Comparison of ENCODE assay signal across 8 cellular contexts in genomic region chrX:80285131-80285773, GRCh38.
DNase-seq lines count a peak whose midpoint lies in the region; FAIRE-seq and TF ChIP-seq lines count a peak whose summit lies in the region.

No MANE protein-coding gene starts in this region.

- no peak overlapping the region for H3K27ac ChIP-seq in A673 (ENCODE audit: low read depth, low read length, poor library complexity, severe bottlenecking)
- H3K27ac ChIP-seq in RWPE1 = no peak overlapping the region
- no peak overlapping the region for H3K27ac ChIP-seq in substantia nigra (ENCODE audit: low read depth, low read length, poor library complexity, severe bottlenecking)

- no peaks in the 10 kb centered on the region for H3K9me3 ChIP-seq in A673 (ENCODE audit: low read depth, low read length, poor library complexity, severe bottlenecking)

- DNase-seq in A673 (ENCODE audit: low spot score) (peak; percentile 67), GM12892 (ENCODE audit: insufficient read length) (no peak), NAMALWA (ENCODE audit: low spot score) (peak; percentile 24), fibroblast of pulmonary artery (ENCODE audit: low read depth) (peak; percentile 28), RWPE1 (ENCODE audit: low spot score) (no peak), substantia nigra (lab: John Stamatoyannopoulos, UW) (no peak)
- no peak for DNase-seq in activated CD4-positive, CD25-positive, alpha-beta regulatory T cell (lab: John Stamatoyannopoulos, UW)
- no peak for DNase-seq in activated CD4-positive, alpha-beta T cell treated with anti-CD3 and anti-CD28 coated beads, Interleukin-2, amount 50 U/mL, for 48 hours

- intact Hi-C loops in A673 (cut with micrococcal nuclease; ENCODE audit: unreplicated experiment) = loop anchor here (2.0 to 10.0 kb wide), 2 partner anchors 290 to 808 kb away; no protein-coding TSS in a partner anchor

- peak; percentile 74 for TF ChIP-seq CTCF in A673 (conservative IDR thresholded peaks at IDR 0.05; ENCODE audit: low read depth, low read length)
- peak; percentile 31 for TF ChIP-seq CTCF in fibroblast of pulmonary artery (IDR thresholded peaks at IDR 0.05; ENCODE audit: low read length, missing control alignments)
- TF ChIP-seq CTCF in RWPE1 (conservative IDR thresholded peaks at IDR 0.05; ENCODE audit: low read depth) = no peak; the same call in 1 of the 2 replicates

- H3K4me3 ChIP-seq in A673 (ENCODE audit: low read depth, low read length, poor library complexity, severe bottlenecking) (no peak overlapping the region), fibroblast of pulmonary artery (replicated peaks; ENCODE audit: low read depth, low read length) (no peak overlapping the region)

- no peaks in the 10 kb centered on the region for H3K27me3 ChIP-seq in A673 (replicated peaks; ENCODE audit: insufficient read depth, low read depth, low read length, poor library complexity)

- CTCF ChIA-PET in A673 (lab: Charles Lee) = no interaction called here
- CTCF ChIA-PET in RWPE1 (lab: Yijun Ruan, JAX) = no interaction called here

- POLR2A ChIA-PET in A673 (lab: Charles Lee; ENCODE audit: low non-redundant PET) = interaction anchor here (0.6 kb wide), 1 partner anchor 298 kb away, joined by 4 read pairs; no protein-coding TSS in a partner anchor
- POLR2A ChIA-PET in RWPE1 (lab: Yijun Ruan, JAX; ENCODE audit: low non-redundant PET) = no interaction called here

- H3K4me1 ChIP-seq in A673 (ENCODE audit: insufficient read depth, low read length, poor library complexity, severe bottlenecking) = no peaks in the 10 kb centered on the region

- FAIRE-seq in GM12892 (lab: Jason Lieb, UNC) = peak; percentile 65

- TF ChIP-seq POLR2A in GM12892 (IDR thresholded peaks at IDR 0.05; ENCODE audit: low read depth, low read length) = no peak

- no TSS peak for BruUV-seq in A673 (replicated peaks; lab: Mats Ljungman, UMichigan)

- no peaks in the 10 kb centered on the region for H3K36me3 ChIP-seq in A673 (ENCODE audit: insufficient read depth, low read length, poor library complexity, severe bottlenecking)

Comparison
In these comparisons a context has a peak if more than half of its experiments do, and no peak if none do; other contexts are left out.
1. DNase-seq: peak in A673 (single experiment), NAMALWA (single experiment) and fibroblast of pulmonary artery (single experiment); none in GM12892 (single experiment), activated CD4-positive, CD25-positive, alpha-beta regulatory T cell (0 of 4), RWPE1 (single experiment), substantia nigra (0 of 49) and activated CD4-positive, alpha-beta T cell treated with anti-CD3 and anti-CD28 coated beads, Interleukin-2, amount 50 U/mL, for 48 hours (0 of 2).